In genomic region chr1:185069202-185069601, GRCh38 we compare ENCODE assay signal across 17 cellular contexts.
"Had no signal": no experiment of that assay in that cellular context is flagged by ENCODE, and none has a peak within 500 bp of the region (broad histone marks: within the 10 kb centered on the region; RNA-seq: fewer than 3 reads in every experiment).

No MANE protein-coding gene starts in this region.

- H3K27ac Mint-ChIP-seq: activated CD4-positive, alpha-beta T cell treated with anti-CD3 and anti-CD28 coated beads for 36 hours; activated CD8-positive, alpha-beta T cell treated with anti-CD3 and anti-CD28 coated beads for 36 hours; activated naive CD4-positive, alpha-beta T cell treated with anti-CD3 and anti-CD28 coated beads, Interleukin-2, amount 50 U/mL, for 72 hours; nephron; stimulated activated naive CD8-positive, alpha-beta T cell treated with anti-CD3 and anti-CD28 coated beads, Interleukin-15, amount 100 ng/mL, for 72 hours had no signal

- H3K27me3 Mint-ChIP-seq: activated CD4-positive, alpha-beta T cell treated with anti-CD3 and anti-CD28 coated beads for 36 hours; activated CD8-positive, alpha-beta T cell treated with anti-CD3 and anti-CD28 coated beads for 36 hours; stimulated activated naive CD8-positive, alpha-beta T cell treated with anti-CD3 and anti-CD28 coated beads, Interleukin-15, amount 100 ng/mL, for 72 hours had no signal

- DNase-seq: activated CD4-positive, alpha-beta T cell treated with anti-CD3 and anti-CD28 coated beads for 36 hours; activated CD8-positive, alpha-beta T cell treated with anti-CD3 and anti-CD28 coated beads for 36 hours; activated gamma-delta T cell; activated T-cell treated with anti-CD3 and anti-CD28 coated beads, Interleukin-2, amount 50 U/mL, for 48 hours; amniotic stem cell; central memory CD4-positive, alpha-beta T cell; foreskin keratinocyte; glutamatergic neuron; occipital lobe; spleen; stimulated activated naive CD8-positive, alpha-beta T cell treated with anti-CD3 and anti-CD28 coated beads, Interleukin-15, amount 100 ng/mL, for 72 hours; upper lobe of left lung; WERI-Rb-1 had no signal

- H3K27ac ChIP-seq: coronary artery, foreskin keratinocyte, spleen, upper lobe of left lung, WERI-Rb-1 had no signal

- H3K4me1 ChIP-seq: foreskin keratinocyte, upper lobe of left lung had no signal

- H3K9me3 ChIP-seq: upper lobe of left lung had no signal

- H3K27me3 ChIP-seq: foreskin keratinocyte, spleen, upper lobe of left lung had no signal

- H3K36me3 ChIP-seq: upper lobe of left lung, WERI-Rb-1 had no signal

- ATAC-seq: activated CD4-positive, alpha-beta T cell treated with anti-CD3 and anti-CD28 coated beads for 36 hours; activated CD8-positive, alpha-beta T cell treated with anti-CD3 and anti-CD28 coated beads for 36 hours; activated naive CD4-positive, alpha-beta T cell treated with anti-CD3 and anti-CD28 coated beads, Interleukin-2, amount 50 U/mL, for 72 hours; foreskin keratinocyte; sciatic nerve; stimulated activated naive CD8-positive, alpha-beta T cell treated with anti-CD3 and anti-CD28 coated beads, Interleukin-15, amount 100 ng/mL, for 72 hours had no signal

- H3K4me3 Mint-ChIP-seq: activated CD4-positive, alpha-beta T cell treated with anti-CD3 and anti-CD28 coated beads for 36 hours; activated CD8-positive, alpha-beta T cell treated with anti-CD3 and anti-CD28 coated beads for 36 hours; nephron; stimulated activated naive CD8-positive, alpha-beta T cell treated with anti-CD3 and anti-CD28 coated beads, Interleukin-15, amount 100 ng/mL, for 72 hours had no signal

- H3K4me3 ChIP-seq: coronary artery, spleen, upper lobe of left lung had no signal

- H3K4me1 Mint-ChIP-seq: nephron had no signal
